In genomic region chr13:26679411-26679810, GRCh38 we compare ENCODE assay signal across 14 cellular contexts.
DNase-seq lines count a peak whose midpoint lies in the region; ATAC-seq and TF ChIP-seq lines count a peak whose summit lies in the region.
"Had no signal": no experiment of that assay in that cellular context is flagged by ENCODE, and none has a peak within 500 bp of the region (broad histone marks: within the 10 kb centered on the region; RNA-seq: fewer than 3 reads in every experiment).

No MANE protein-coding gene starts in this region.

- H3K36me3 Mint-ChIP-seq in HFFc6 (ENCODE audit: low read depth) (peaks cover 23% of the 10 kb centered on the region), brain (peaks cover 59% of the 10 kb centered on the region), type B pancreatic cell (peaks cover 21% of the 10 kb centered on the region)

- no peaks in the 10 kb centered on the region for H3K9me3 Mint-ChIP-seq in HFFc6
- no peaks in the 10 kb centered on the region for H3K9me3 Mint-ChIP-seq in brain
- no peaks in the 10 kb centered on the region for H3K9me3 Mint-ChIP-seq in type B pancreatic cell
- H3K9me3 Mint-ChIP-seq: effector memory CD8-positive, alpha-beta T cell had no signal

- H3K4me3 Mint-ChIP-seq in HFFc6 = 0 out of 2 replicates have a peak overlapping the region, but pooled peaks have one; percentile 9
- H3K4me3 Mint-ChIP-seq in brain = peak overlapping the region in 2 of 5 experiments; percentile 4 to 44
- no peak overlapping the region for H3K4me3 Mint-ChIP-seq in type B pancreatic cell
- H3K4me3 Mint-ChIP-seq: activated naive CD8-positive, alpha-beta T cell; effector memory CD8-positive, alpha-beta T cell had no signal

- no peak for ATAC-seq in GM21390 (IDR thresholded peaks at IDR 0.05; ENCODE audit: unreplicated experiment)
- ATAC-seq: effector memory CD8-positive, alpha-beta T cell; Right ventricle myocardium inferior had no signal

- peaks cover 11% of the 10 kb centered on the region for H3K36me3 ChIP-seq in skeletal muscle satellite cell (ENCODE audit: insufficient read depth, low read length)

- H3K4me1 ChIP-seq in skeletal muscle satellite cell (ENCODE audit: control insufficient read depth, insufficient read depth, low read length) = peaks cover 21% of the 10 kb centered on the region
- H3K4me1 ChIP-seq: sigmoid colon, testis had no signal

- H3K4me1 Mint-ChIP-seq in HFFc6 (ENCODE audit: low read depth) = peaks cover 20% of the 10 kb centered on the region
- H3K4me1 Mint-ChIP-seq in brain = peaks cover 32% of the 10 kb centered on the region
- peaks cover 14% of the 10 kb centered on the region for H3K4me1 Mint-ChIP-seq in type B pancreatic cell (ENCODE audit: unreplicated experiment)

- H3K4me3 ChIP-seq in foreskin fibroblast (ENCODE audit: low read depth in 1 of 2, low read length in 2 of 2) (no peak overlapping the region), skeletal muscle satellite cell (ENCODE audit: low read length) (no peak overlapping the region)
- H3K4me3 ChIP-seq: sigmoid colon, testis had no signal

- H3K27ac Mint-ChIP-seq in HFFc6 (peak overlapping the region; percentile 88), brain (peak overlapping the region; percentile 17 to 94 (median 68)), type B pancreatic cell (no peak overlapping the region)
- H3K27ac Mint-ChIP-seq: activated naive CD8-positive, alpha-beta T cell; effector memory CD8-positive, alpha-beta T cell had no signal

- H3K27me3 ChIP-seq in skeletal muscle satellite cell (ENCODE audit: control insufficient read depth, insufficient read depth, low read length) = no peaks in the 10 kb centered on the region
- H3K27me3 ChIP-seq: sigmoid colon, testis had no signal

- TF ChIP-seq CTCF in HFFc6 (IDR thresholded peaks at IDR 0.05) (no peak), brain (conservative IDR thresholded peaks at IDR 0.05) (no peak), foreskin fibroblast (IDR thresholded peaks at IDR 0.05; ENCODE audit: low read depth, low read length) (no peak), type B pancreatic cell (conservative IDR thresholded peaks at IDR 0.05) (no peak)

- peak; percentile 40 for DNase-seq in HFFc6
- peak; percentile 83 to 89 for DNase-seq in foreskin fibroblast
- no peak for DNase-seq in activated CD8-positive, alpha-beta memory T cell treated with anti-CD3 and anti-CD28 coated beads, Interleukin-2, amount 50 U/mL, for 48 hours
- no peak for DNase-seq in type B pancreatic cell (ENCODE audit: extremely low spot score, unreplicated experiment)
- DNase-seq: Calu3; effector memory CD8-positive, alpha-beta T cell; NCI-H1417 treated with DMSO at 0.1 percent for 48 hours; sigmoid colon; testis had no signal

- H3K9me3 ChIP-seq in skeletal muscle satellite cell (replicated peaks; ENCODE audit: low read length) = no peaks in the 10 kb centered on the region
- H3K9me3 ChIP-seq: sigmoid colon, testis had no signal

- no peak overlapping the region for H3K9ac ChIP-seq in skeletal muscle satellite cell (ENCODE audit: low read depth, low read length)

- no peaks in the 10 kb centered on the region; the same call in 1 of the 2 replicates for H3K27me3 Mint-ChIP-seq in HFFc6 (ENCODE audit: insufficient read depth)
- no peaks in the 10 kb centered on the region for H3K27me3 Mint-ChIP-seq in brain
- no peaks in the 10 kb centered on the region for H3K27me3 Mint-ChIP-seq in type B pancreatic cell

- H3K4me2 ChIP-seq in skeletal muscle satellite cell (ENCODE audit: low read length) = peak overlapping the region; percentile 61

Comparison
In these comparisons a context has a peak if more than half of its experiments do, and no peak if none do; other contexts are left out.
1. DNase-seq: peak in HFFc6 (single experiment) and foreskin fibroblast (2 of 2); none in activated CD8-positive, alpha-beta memory T cell treated with anti-CD3 and anti-CD28 coated beads, Interleukin-2, amount 50 U/mL, for 48 hours (single experiment) and type B pancreatic cell (single experiment).